ENCODE assay signal across 12 cellular contexts in the genomic region with DNA sequence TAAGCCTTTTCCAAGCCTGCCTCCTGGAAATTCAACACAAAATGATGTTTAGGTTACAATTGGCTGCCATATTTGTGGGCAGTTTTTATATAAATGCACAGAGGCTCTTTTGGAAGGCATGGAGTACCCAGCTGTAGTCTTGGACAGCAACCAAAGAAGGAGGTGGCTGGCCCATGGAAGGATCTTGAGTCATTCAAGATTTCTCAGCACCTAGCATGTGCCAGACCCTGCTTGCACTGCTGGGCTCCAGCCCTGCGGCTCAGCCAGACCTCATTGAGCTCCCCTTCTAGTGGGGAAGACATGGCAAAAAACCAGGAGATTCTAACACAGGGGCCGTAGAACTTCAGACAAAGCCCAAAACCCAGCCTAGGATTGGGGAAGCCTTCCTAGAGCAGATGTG. TPM values are rescaled to one million over a fixed set of nuclear protein-coding genes. Genes with fewer than 3 reads are reported as not detected.
DNase-seq lines count a peak whose midpoint lies in the region; ATAC-seq and TF ChIP-seq lines count a peak whose summit lies in the region.
"Had no signal": no experiment of that assay in that cellular context is flagged by ENCODE, and none has a peak within 500 bp of the region (broad histone marks: within the 10 kb centered on the region; RNA-seq: fewer than 3 reads in every experiment).

No MANE protein-coding gene starts in this region.

- ATAC-seq in CD4-positive, CD25-positive, alpha-beta regulatory T cell (ENCODE audit: low read depth in 2 of 2): no peak
- ATAC-seq in HG03139 (IDR thresholded peaks at IDR 0.05; ENCODE audit: unreplicated experiment) (no peak), right lobe of liver (no peak)
- ATAC-seq: HepG2 had no signal

- TF ChIP-seq CTCF in coronary artery (IDR thresholded peaks at IDR 0.05): no peak
- no peak for TF ChIP-seq CTCF in right lobe of liver (IDR thresholded peaks at IDR 0.05)

- peaks cover 13% of the 10 kb centered on the region for H3K36me3 Mint-ChIP-seq in CD4-positive, CD25-positive, alpha-beta regulatory T cell

- H3K4me1 ChIP-seq in CD4-positive, CD25-positive, alpha-beta regulatory T cell (ENCODE audit: control insufficient read depth, insufficient read depth, low read length, poor library complexity, severe bottlenecking): peaks cover 48% of the 10 kb centered on the region
- H3K4me1 ChIP-seq in right lobe of liver: no peaks in the 10 kb centered on the region

- H3K4me3 Mint-ChIP-seq in CD4-positive, CD25-positive, alpha-beta regulatory T cell: peak overlapping the region in 1 of 4 donors; percentile 30

- no peak for TF ChIP-seq POLR2A in right lobe of liver (IDR thresholded peaks at IDR 0.05)

- peak overlapping the region; percentile 7 for H3K27ac ChIP-seq in CD4-positive, CD25-positive, alpha-beta regulatory T cell (ENCODE audit: insufficient read depth, low read length, poor library complexity, severe bottlenecking)
- peak overlapping the region in 1 of 2 donors; percentile 51 for H3K27ac ChIP-seq in coronary artery
- no peak overlapping the region for H3K27ac ChIP-seq in right lobe of liver
- H3K27ac ChIP-seq: parathyroid adenoma, suprapubic skin had no signal

- H3K4me3 ChIP-seq in CD4-positive, CD25-positive, alpha-beta regulatory T cell (ENCODE audit: low read depth, low read length): no peak overlapping the region
- H3K4me3 ChIP-seq in MG63: no peak overlapping the region
- H3K4me3 ChIP-seq in coronary artery: peak overlapping the region; percentile 5
- no peak overlapping the region for H3K4me3 ChIP-seq in right lobe of liver
- H3K4me3 ChIP-seq: suprapubic skin had no signal

- H3K27ac Mint-ChIP-seq in CD4-positive, CD25-positive, alpha-beta regulatory T cell: peak overlapping the region; percentile 17 to 88 (median 67)

- H3K27me3 ChIP-seq in CD4-positive, CD25-positive, alpha-beta regulatory T cell (ENCODE audit: control insufficient read depth, insufficient read depth, low read length): no peaks in the 10 kb centered on the region
- H3K27me3 ChIP-seq in MG63 (no peaks in the 10 kb centered on the region), right lobe of liver (no peaks in the 10 kb centered on the region)
- H3K27me3 ChIP-seq: suprapubic skin had no signal

- peaks cover 68% of the 10 kb centered on the region for H3K36me3 ChIP-seq in CD4-positive, CD25-positive, alpha-beta regulatory T cell (ENCODE audit: control insufficient read depth, insufficient read depth, low read length)
- H3K36me3 ChIP-seq in MG63 (peaks cover 71% of the 10 kb centered on the region), right lobe of liver (peaks cover 0 to 24% (median 3%) of the 10 kb centered on the region in 4 donors)

- H3K27me3 Mint-ChIP-seq in CD4-positive, CD25-positive, alpha-beta regulatory T cell: no peaks in the 10 kb centered on the region

- peaks cover 14 to 77% (median 54%) of the 10 kb centered on the region in 4 donors for H3K4me1 Mint-ChIP-seq in CD4-positive, CD25-positive, alpha-beta regulatory T cell

- no peaks in the 10 kb centered on the region for H3K9me3 Mint-ChIP-seq in CD4-positive, CD25-positive, alpha-beta regulatory T cell

- no peak for DNase-seq in CD4-positive, CD25-positive, alpha-beta regulatory T cell
- DNase-seq in MG63 (peak; percentile 94), coronary artery (ENCODE audit: low spot score) (no peak), occipital lobe (lab: John Stamatoyannopoulos, UW) (peak; percentile 32), T-helper 9 cell (no peak), right lobe of liver (no peak)
- DNase-seq in activated CD4-positive, alpha-beta T cell treated with anti-CD3 and anti-CD28 coated beads, Interleukin-2, amount 50 U/mL, for 1 hour: no peak
- DNase-seq: activated T-cell treated with anti-CD3 and anti-CD28 coated beads, Interleukin-2, amount 50 U/mL, for 48 hours had no signal

- H3K9me3 ChIP-seq in CD4-positive, CD25-positive, alpha-beta regulatory T cell (ENCODE audit: control insufficient read depth in 2 of 2, low read length in 2 of 2): no peaks in the 10 kb centered on the region
- H3K9me3 ChIP-seq in MG63: no peaks in the 10 kb centered on the region
- no peaks in the 10 kb centered on the region for H3K9me3 ChIP-seq in right lobe of liver
- H3K9me3 ChIP-seq: suprapubic skin had no signal

- intact Hi-C loops in right lobe of liver (cut with DNase I): no loop called here

- WGBS in right lobe of liver (ENCODE audit: insufficient coverage, low coverage, low lambda C conversion rate, missing lambda C conversion rate): 83% methylated on average over 1 of the region's 2 CpGs

RNA-seq across cellular contexts. Expression of a gene that starts 22.1 kb away (rescaled TPM):
- total RNA-seq in CD4-positive, CD25-positive, alpha-beta regulatory T cell: 162 TPM
- polyA plus RNA-seq in CD4-positive, CD25-positive, alpha-beta regulatory T cell: 10 to 100 TPM; 19.2 to 31.7 (median 22.7) TPM
- total RNA-seq in MG63 (2014; rRNA removed; shearing (Covaris generic); ENCODE audit: low replicate concordance): 42.0 and 47.4 TPM in 2 replicates
- 3.7 TPM for total RNA-seq in occipital lobe
- total RNA-seq in right lobe of liver: 10 to 100 TPM in 1 of 6 experiments, 1 to 10 TPM in 5; 6.1 to 14.8 (median 8.4) TPM

Comparison
In these comparisons a context has a peak if more than half of its experiments do, and no peak if none do; other contexts are left out.
1. DNase-seq: peak in MG63 (single experiment) and occipital lobe (single experiment); none in CD4-positive, CD25-positive, alpha-beta regulatory T cell (0 of 3), coronary artery (single experiment), T-helper 9 cell (single experiment), right lobe of liver (0 of 3) and activated CD4-positive, alpha-beta T cell treated with anti-CD3 and anti-CD28 coated beads, Interleukin-2, amount 50 U/mL, for 1 hour (single experiment).